In genomic region chr2:63840081-63840784, GRCh38 we compare ENCODE assay signal across 8 cellular contexts. TPM values are rescaled to one million over a fixed set of nuclear protein-coding genes. Genes with fewer than 3 reads are reported as not detected.
DNase-seq lines count a peak whose midpoint lies in the region; ATAC-seq, FAIRE-seq and TF ChIP-seq lines count a peak whose summit lies in the region.
"Had no signal": no experiment of that assay in that cellular context is flagged by ENCODE, and none has a peak within 500 bp of the region (broad histone marks: within the 10 kb centered on the region; RNA-seq: fewer than 3 reads in every experiment).

No MANE protein-coding gene starts in this region.

- DNase-seq in GM12892 (ENCODE audit: insufficient read length) = peak; percentile 11
- no peak for DNase-seq in activated T-cell treated with anti-CD3 and anti-CD28 coated beads, Interleukin-2, amount 50 U/mL, for 72 hours
- no peak for DNase-seq in right cardiac atrium
- DNase-seq in GF-D8 (lab: John Stamatoyannopoulos, UW) = no peak

- peak; percentile 26 for ATAC-seq in GM21390 (IDR thresholded peaks at IDR 0.05; ENCODE audit: unreplicated experiment)
- peak; percentile 8 for ATAC-seq in HG03575 (IDR thresholded peaks at IDR 0.05; ENCODE audit: extremely low read depth, insufficient number of reproducible peaks, low FRiP score, unreplicated experiment)
- ATAC-seq in activated T-cell treated with anti-CD3 and anti-CD28 coated beads, Interleukin-2, amount 50 U/mL, for 72 hours (replicated peaks in 1 of 2) = peak; percentile 20 to 21
- peak; percentile 3 to 17 for ATAC-seq in right cardiac atrium

- H3K36me3 ChIP-seq in skeletal muscle tissue (ENCODE audit: control insufficient read depth in 3 of 3, insufficient read depth in 3 of 3, low read length in 3 of 3) = no peaks in the 10 kb centered on the region

- peaks cover 0 to 3% of the 10 kb centered on the region in 2 donors for H3K36me3 Mint-ChIP-seq in activated T-cell treated with anti-CD3 and anti-CD28 coated beads, Interleukin-2, amount 50 U/mL, for 72 hours (ENCODE audit: insufficient read depth in 2 of 2)

- peak; percentile 30 for FAIRE-seq in GM12892 (lab: Jason Lieb, UNC)
- FAIRE-seq: colon had no signal

- 11% methylated on average over 24 of the region's 24 CpGs for WGBS in right cardiac atrium

- no peak for TF ChIP-seq POLR2A in GM12892 (IDR thresholded peaks at IDR 0.05; ENCODE audit: low read depth, low read length)

- peak overlapping the region; percentile 90 for H3K27ac Mint-ChIP-seq in activated T-cell treated with anti-CD3 and anti-CD28 coated beads, Interleukin-2, amount 50 U/mL, for 72 hours

- H3K9me3 Mint-ChIP-seq in activated T-cell treated with anti-CD3 and anti-CD28 coated beads, Interleukin-2, amount 50 U/mL, for 72 hours = no peaks in the 10 kb centered on the region

- peak overlapping the region; percentile 88 to 100 (median 98) for H3K9ac ChIP-seq in skeletal muscle tissue (ENCODE audit: low read depth in 1 of 3, low read length in 3 of 3)

- peaks cover 38% of the 10 kb centered on the region for H3K4me1 Mint-ChIP-seq in activated T-cell treated with anti-CD3 and anti-CD28 coated beads, Interleukin-2, amount 50 U/mL, for 72 hours (ENCODE audit: low read depth)

- no peaks in the 10 kb centered on the region for H3K9me3 ChIP-seq in right cardiac atrium (ENCODE audit: control insufficient read depth, low read length)
- no peaks in the 10 kb centered on the region for H3K9me3 ChIP-seq in skeletal muscle tissue (ENCODE audit: control insufficient read depth in 3 of 3, low read length in 3 of 3)

- H3K27me3 Mint-ChIP-seq in activated T-cell treated with anti-CD3 and anti-CD28 coated beads, Interleukin-2, amount 50 U/mL, for 72 hours (ENCODE audit: low read depth) = no peaks in the 10 kb centered on the region

- H3K4me1 ChIP-seq in right cardiac atrium (ENCODE audit: control insufficient read depth, insufficient read depth, low read length) (peaks cover 10% of the 10 kb centered on the region), skeletal muscle tissue (ENCODE audit: control insufficient read depth in 3 of 3, insufficient read depth in 3 of 3, low read length in 3 of 3) (peaks cover 13 to 36% (median 26%) of the 10 kb centered on the region in 3 donors)

- peak overlapping the region; percentile 74 for H3K4me3 ChIP-seq in right cardiac atrium (ENCODE audit: low read length)
- H3K4me3 ChIP-seq in skeletal muscle tissue (ENCODE audit: low read length in 3 of 3) = peak overlapping the region; percentile 91 to 99 (median 91)

- peak overlapping the region; percentile 100 for H3K4me3 Mint-ChIP-seq in activated T-cell treated with anti-CD3 and anti-CD28 coated beads, Interleukin-2, amount 50 U/mL, for 72 hours

- H3K27ac ChIP-seq in right cardiac atrium (ENCODE audit: low read length) = peak overlapping the region; percentile 76
- peak overlapping the region; percentile 99 for H3K27ac ChIP-seq in skeletal muscle tissue (ENCODE audit: low read depth, low read length)

- H3K27me3 ChIP-seq in right cardiac atrium (ENCODE audit: control insufficient read depth, insufficient read depth) (no peaks in the 10 kb centered on the region), skeletal muscle tissue (ENCODE audit: control insufficient read depth in 3 of 3, insufficient read depth in 3 of 3, low read length in 3 of 3) (no peaks in the 10 kb centered on the region)

- intact Hi-C loops in right cardiac atrium (cut with DNase I) = no loop called here

RNA-seq across cellular contexts. Expression of gene UGP2, which starts 1.5 kb away (rescaled TPM):
- 77.5 TPM for polyA plus RNA-seq in GM12892 (2012; ENCODE audit: missing spikeins)
- total RNA-seq in activated T-cell treated with anti-CD3 and anti-CD28 coated beads, Interleukin-2, amount 50 U/mL, for 72 hours = 10 to 100 TPM; 89.7 to 93.2 TPM
- 100 to 1,000 TPM; 225 to 276 (median 273) TPM for total RNA-seq in right cardiac atrium
- 210 TPM for polyA plus RNA-seq in right cardiac atrium
- 270 TPM for total RNA-seq in skeletal muscle tissue
